ENCODE assay signal across 16 cellular contexts in genomic region chr6:5138995-5139827, GRCh38. TPM values are rescaled to one million over a fixed set of nuclear protein-coding genes. Genes with fewer than 3 reads are reported as not detected.
A peak's percentile ranks its signal among the peaks of the same experiment; 100 is the strongest.
DNase-seq lines count a peak whose midpoint lies in the region; ATAC-seq and TF ChIP-seq lines count a peak whose summit lies in the region.
"Had no signal": no experiment of that assay in that cellular context is flagged by ENCODE, and none has a peak within 500 bp of the region (broad histone marks: within the 10 kb centered on the region; RNA-seq: fewer than 3 reads in every experiment).

No MANE protein-coding gene starts in this region.

- H3K27me3 ChIP-seq in neural progenitor cell, result no peaks in the 10 kb centered on the region

- peaks cover 4% of the 10 kb centered on the region for H3F3A ChIP-seq in neural progenitor cell (ENCODE audit: low read depth)

- H3K4me3 ChIP-seq in neural progenitor cell (no peak overlapping the region), coronary artery (no peak overlapping the region)

- H3K27me3 Mint-ChIP-seq in activated B cell treated with CpG ODN at 0.5 μM for 24 hours (no peaks in the 10 kb centered on the region), neural progenitor cell (ENCODE audit: insufficient read depth, low read depth) (peaks cover 2% of the 10 kb centered on the region)
- H3K27me3 Mint-ChIP-seq in activated CD8-positive, alpha-beta T cell treated with anti-CD3 and anti-CD28 coated beads for 36 hours, result no peaks in the 10 kb centered on the region

- no peak overlapping the region for H3K4me3 Mint-ChIP-seq in activated B cell treated with CpG ODN at 0.5 μM for 24 hours
- no peak overlapping the region for H3K4me3 Mint-ChIP-seq in neural progenitor cell
- H3K4me3 Mint-ChIP-seq in activated CD8-positive, alpha-beta T cell treated with anti-CD3 and anti-CD28 coated beads for 36 hours, result no peak overlapping the region

- CTCF ChIA-PET in activated B cell treated with CpG ODN at 0.5 μM for 24 hours (lab: Charles Lee), result interaction anchor here (1.0 to 1.3 kb wide), 3 partner anchors 8 to 1418 kb away, joined by 3 to 4 read pairs (median 4); no protein-coding TSS in a partner anchor
- CTCF ChIA-PET in activated CD8-positive, alpha-beta T cell treated with anti-CD3 and anti-CD28 coated beads for 36 hours (lab: Charles Lee), result interaction anchor here (1.6 kb wide), 1 partner anchor 164 kb away, joined by 4 read pairs; no protein-coding TSS in a partner anchor

- H3K4me1 Mint-ChIP-seq in activated B cell treated with CpG ODN at 0.5 μM for 24 hours, result peaks cover 45% of the 10 kb centered on the region
- peaks cover 15% of the 10 kb centered on the region for H3K4me1 Mint-ChIP-seq in neural progenitor cell
- H3K4me1 Mint-ChIP-seq in activated CD8-positive, alpha-beta T cell treated with anti-CD3 and anti-CD28 coated beads for 36 hours (ENCODE audit: low read depth), result peaks cover 3% of the 10 kb centered on the region

- peak overlapping the region; percentile 6 for H3K4me2 ChIP-seq in neural progenitor cell

- H3K27ac Mint-ChIP-seq in activated B cell treated with CpG ODN at 0.5 μM for 24 hours (peak overlapping the region; percentile 56), neural progenitor cell (peak overlapping the region; percentile 4)
- no peak overlapping the region for H3K27ac Mint-ChIP-seq in activated CD8-positive, alpha-beta T cell treated with anti-CD3 and anti-CD28 coated beads for 36 hours

- no peaks in the 10 kb centered on the region for H3K36me3 ChIP-seq in neural progenitor cell

- DNase-seq in ELF-1 (ENCODE audit: low read depth, low spot score) (peak; percentile 76), activated B cell treated with CpG ODN at 0.5 μM for 24 hours (no peak), kidney glomerular epithelial cell (lab: John Stamatoyannopoulos, UW) (peak; percentile 16), neural progenitor cell (ENCODE audit: low spot score) (peak; percentile 52), NCI-H524 (lab: John Stamatoyannopoulos, UW) (no peak), coronary artery (ENCODE audit: low spot score) (no peak), NCI-H69 (lab: John Stamatoyannopoulos, UW) (no peak)
- DNase-seq in activated CD8-positive, alpha-beta T cell treated with anti-CD3 and anti-CD28 coated beads for 36 hours, result no peak
- DNase-seq: Caco-2, NCI-H1105 treated with DMSO at 0.1 percent for 48 hours, NCI-H1694 treated with DMSO at 0.1 percent for 48 hours, NCI-H446, NCI-H748 treated with DMSO at 0.1 percent for 48 hours, PC-3 had no signal

- intact Hi-C loops in activated B cell treated with CpG ODN at 0.5 μM for 24 hours (cut with micrococcal nuclease), result loop anchor here (10.0 kb wide), 1 partner anchor 586 kb away; no protein-coding TSS in a partner anchor
- intact Hi-C loops in activated CD8-positive, alpha-beta T cell treated with anti-CD3 and anti-CD28 coated beads for 36 hours (cut with micrococcal nuclease), result no loop called here

- no peaks in the 10 kb centered on the region for H3K9me3 ChIP-seq in neural progenitor cell (ENCODE audit: low read depth)
- H3K9me3 ChIP-seq: Caco-2 had no signal

- no peak for ATAC-seq in activated B cell treated with CpG ODN at 0.5 μM for 24 hours (ENCODE audit: low read depth)
- no peak for ATAC-seq in activated CD8-positive, alpha-beta T cell treated with anti-CD3 and anti-CD28 coated beads for 36 hours
- ATAC-seq: PC-3 had no signal

- H3K9ac ChIP-seq in neural progenitor cell, result no peak overlapping the region

- no peak overlapping the region for H2AFZ ChIP-seq in neural progenitor cell (replicated peaks)

- peaks cover 8% of the 10 kb centered on the region for H4K20me1 ChIP-seq in neural progenitor cell (ENCODE audit: low read depth)

- H3K79me2 ChIP-seq in neural progenitor cell (ENCODE audit: low read depth), result no peaks in the 10 kb centered on the region

- H3K4me1 ChIP-seq in neural progenitor cell, result peaks cover 9% of the 10 kb centered on the region
- H3K4me1 ChIP-seq: Caco-2 had no signal

- H3K27ac ChIP-seq in neural progenitor cell (no peak overlapping the region), coronary artery (no peak overlapping the region)
- H3K27ac ChIP-seq: RWPE1 had no signal

- H3K36me3 Mint-ChIP-seq in activated B cell treated with CpG ODN at 0.5 μM for 24 hours (ENCODE audit: low read depth), result no peaks in the 10 kb centered on the region
- peaks cover 9% of the 10 kb centered on the region for H3K36me3 Mint-ChIP-seq in neural progenitor cell
- no peaks in the 10 kb centered on the region for H3K36me3 Mint-ChIP-seq in activated CD8-positive, alpha-beta T cell treated with anti-CD3 and anti-CD28 coated beads for 36 hours (ENCODE audit: low read depth)

- H3K9me3 Mint-ChIP-seq in activated B cell treated with CpG ODN at 0.5 μM for 24 hours, result no peaks in the 10 kb centered on the region
- H3K9me3 Mint-ChIP-seq in neural progenitor cell, result peaks cover 5% of the 10 kb centered on the region
- H3K9me3 Mint-ChIP-seq in activated CD8-positive, alpha-beta T cell treated with anti-CD3 and anti-CD28 coated beads for 36 hours, result no peaks in the 10 kb centered on the region

- POLR2A ChIA-PET in activated B cell treated with CpG ODN at 0.5 μM for 24 hours (lab: Charles Lee), result no interaction called here
- POLR2A ChIA-PET in activated CD8-positive, alpha-beta T cell treated with anti-CD3 and anti-CD28 coated beads for 36 hours (lab: Charles Lee), result no interaction called here

- TF ChIP-seq CTCF in activated B cell treated with CpG ODN at 0.5 μM for 24 hours (IDR thresholded peaks at IDR 0.05) (no peak), neural progenitor cell (IDR thresholded peaks at IDR 0.05) (no peak), coronary artery (IDR thresholded peaks at IDR 0.05) (no peak)
- no peak for TF ChIP-seq CTCF in activated CD8-positive, alpha-beta T cell treated with anti-CD3 and anti-CD28 coated beads for 36 hours (IDR thresholded peaks at IDR 0.05)

RNA-seq across cellular contexts. Expression of gene PPP1R3G, which starts 54.1 kb away (rescaled TPM):
- total RNA-seq in activated B cell treated with CpG ODN at 0.5 μM for 24 hours (0.11 and 0.15 TPM in 2 replicates), neural progenitor cell (ENCODE audit: low replicate concordance) (0.15 and 0.36 TPM in 2 replicates)
- total RNA-seq in activated CD8-positive, alpha-beta T cell treated with anti-CD3 and anti-CD28 coated beads for 36 hours, result under 1 TPM; 0.14 to 0.16 TPM
- total RNA-seq: HT1080 had no signal

Comparison
In these comparisons a context has a peak if more than half of its experiments do, and no peak if none do; other contexts are left out.
1. DNase-seq: peak in ELF-1 (single experiment), kidney glomerular epithelial cell (single experiment) and neural progenitor cell (single experiment); none in activated B cell treated with CpG ODN at 0.5 μM for 24 hours (single experiment), NCI-H524 (0 of 2), activated CD8-positive, alpha-beta T cell treated with anti-CD3 and anti-CD28 coated beads for 36 hours (single experiment), coronary artery (single experiment) and NCI-H69 (single experiment).